ENCODE assay signal across 1 cellular context in the genomic region with DNA sequence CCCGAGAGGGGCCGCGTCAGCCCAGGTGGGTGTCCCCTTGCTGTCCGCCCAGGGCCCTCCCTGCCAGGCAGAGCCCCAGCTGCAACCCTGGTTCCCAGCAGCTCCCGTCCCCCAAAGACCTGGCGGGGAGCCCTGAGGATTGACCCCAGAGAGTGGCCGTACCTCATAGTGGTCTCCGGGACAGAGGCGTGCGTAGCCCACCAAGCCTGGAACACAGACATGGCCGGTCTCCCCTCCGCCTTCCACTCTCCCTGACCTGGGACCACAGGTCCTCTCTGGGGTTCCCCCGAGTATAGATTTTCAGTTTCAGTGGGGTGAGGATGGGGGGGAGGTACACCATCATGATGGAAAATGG.
TF ChIP-seq lines count a peak whose summit lies in the region.

No MANE protein-coding gene starts in this region.

TF ChIP-seq in H1, 55 proteins besides CTCF, POLR2A, EP300 and RAD21 (continued from another document):
- TF ChIP-seq NRF1 (IDR thresholded peaks at IDR 0.05; ENCODE audit: low read depth, low read length) (no peak), BRCA1 (IDR thresholded peaks at IDR 0.05; ENCODE audit: low read depth, low read length) (no peak), TBP (IDR thresholded peaks at IDR 0.05; ENCODE audit: low read depth, low read length) (no peak), BACH1 (IDR thresholded peaks at IDR 0.05; ENCODE audit: low read length) (no peak), SIRT6 (IDR thresholded peaks at IDR 0.05; ENCODE audit: low read length) (no peak), EGR1 (IDR thresholded peaks at IDR 0.05; ENCODE audit: borderline replicate concordance, low read depth, low read length) (no peak), ASH2L (IDR thresholded peaks at IDR 0.05; ENCODE audit: low read length) (no peak)
